8 cellular contexts compared by ENCODE assay signal in the genomic region with DNA sequence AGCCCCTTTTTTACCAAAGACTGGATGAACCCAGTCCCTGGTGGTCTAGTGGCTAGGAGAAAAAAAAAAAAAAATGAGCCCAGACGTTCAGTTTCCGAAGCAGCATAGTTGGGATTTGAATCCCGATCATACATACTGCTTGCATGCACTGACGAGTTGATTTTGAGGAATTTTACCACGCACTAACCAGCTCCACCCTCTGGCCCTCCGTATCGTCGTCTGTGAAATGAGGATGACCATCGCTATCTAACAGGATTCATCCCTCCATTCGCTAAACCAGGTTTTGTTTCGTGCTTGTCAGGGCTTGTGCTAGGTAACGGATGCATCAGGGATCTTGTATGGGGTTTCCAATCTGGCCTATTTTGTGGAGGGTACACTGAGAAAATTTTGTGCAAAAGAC. TPM values are rescaled to one million over a fixed set of nuclear protein-coding genes. Genes with fewer than 3 reads are reported as not detected.
DNase-seq lines count a peak whose midpoint lies in the region; ATAC-seq and TF ChIP-seq lines count a peak whose summit lies in the region.

No MANE protein-coding gene starts in this region.

- H3K36me3 ChIP-seq in BE2C (peaks cover 24% of the 10 kb centered on the region), adrenal gland (replicated peaks in 1 of 2) (peaks cover 0 to 29% of the 10 kb centered on the region in 2 donors)

- peaks cover 41% of the 10 kb centered on the region for H3K36me3 Mint-ChIP-seq in stimulated activated effector memory CD8-positive, alpha-beta T cell treated with anti-CD3 and anti-CD28 coated beads, Interleukin-12 subunit alpha, Interleukin-12 subunit beta, amount 100 ng/mL, for 72 hours

- peak overlapping the region; percentile 85 for H3K4me3 Mint-ChIP-seq in stimulated activated effector memory CD8-positive, alpha-beta T cell treated with anti-CD3 and anti-CD28 coated beads, Interleukin-12 subunit alpha, Interleukin-12 subunit beta, amount 100 ng/mL, for 72 hours

- H3K27ac Mint-ChIP-seq in stimulated activated effector memory CD8-positive, alpha-beta T cell treated with anti-CD3 and anti-CD28 coated beads, Interleukin-12 subunit alpha, Interleukin-12 subunit beta, amount 100 ng/mL, for 72 hours, result peak overlapping the region; percentile 96

- H3K27me3 ChIP-seq in BE2C (no peaks in the 10 kb centered on the region), HL-60 (ENCODE audit: insufficient read depth, poor library complexity, severe bottlenecking) (no peaks in the 10 kb centered on the region), adrenal gland (no peaks in the 10 kb centered on the region)

- H3K9me3 ChIP-seq in BE2C, result no peaks in the 10 kb centered on the region
- no peaks in the 10 kb centered on the region for H3K9me3 ChIP-seq in adrenal gland (replicated peaks in 1 of 3)
- H3K9me3 ChIP-seq in iPS-18c (ENCODE audit: control insufficient read depth, insufficient read depth, low read length), result no peaks in the 10 kb centered on the region

- no peak for ATAC-seq in stimulated activated effector memory CD8-positive, alpha-beta T cell treated with anti-CD3 and anti-CD28 coated beads, Interleukin-12 subunit alpha, Interleukin-12 subunit beta, amount 100 ng/mL, for 72 hours
- ATAC-seq in omental fat pad (ENCODE audit: low FRiP score) (no peak), left colon (no peak)

- no peak for TF ChIP-seq CTCF in BE2C (IDR thresholded peaks at IDR 0.05; ENCODE audit: low read depth, low read length)
- TF ChIP-seq CTCF in HL-60 (IDR thresholded peaks at IDR 0.05; ENCODE audit: insufficient read depth, low read length), result no peak
- no peak for TF ChIP-seq CTCF in adrenal gland (IDR thresholded peaks at IDR 0.05)
- no peak for TF ChIP-seq CTCF in omental fat pad (IDR thresholded peaks at IDR 0.05)

- no peaks in the 10 kb centered on the region for H3K9me3 Mint-ChIP-seq in stimulated activated effector memory CD8-positive, alpha-beta T cell treated with anti-CD3 and anti-CD28 coated beads, Interleukin-12 subunit alpha, Interleukin-12 subunit beta, amount 100 ng/mL, for 72 hours

- WGBS in adrenal gland, 4 donors, result 4 to 6% (median 5%) methylated on average over 12 of the region's 12 CpGs

- H3K4me3 ChIP-seq in BE2C (ENCODE audit: low read depth, low read length), result peak overlapping the region; percentile 93
- peak overlapping the region; percentile 72 for H3K4me3 ChIP-seq in HL-60 (replicated peaks; ENCODE audit: insufficient read depth, low read length)
- peak overlapping the region in 3 of 4 donors; percentile 29 to 98 (median 58) for H3K4me3 ChIP-seq in adrenal gland
- peak overlapping the region; percentile 83 for H3K4me3 ChIP-seq in iPS-18c (ENCODE audit: insufficient read depth, low read depth, low read length)

- H3K27ac ChIP-seq in HL-60 (replicated peaks), result peak overlapping the region; percentile 93
- H3K27ac ChIP-seq in adrenal gland, result peak overlapping the region; percentile 61 to 98 (median 97)

- intact Hi-C loops in adrenal gland (cut with DNase I) (no loop called here), left colon (cut with DNase I, micrococcal nuclease) (no loop called here)

- no peak for TF ChIP-seq POLR2A in adrenal gland (IDR thresholded peaks at IDR 0.05)

- DNase-seq in BE2C (no peak), HL-60 (ENCODE audit: low read depth in 1 of 2, low spot score in 1 of 2) (no peak), adrenal gland (peak in 1 of 7 donors; percentile 35), omental fat pad (ENCODE audit: low spot score) (no peak), left colon (no peak)
- no peak for DNase-seq in stimulated activated effector memory CD8-positive, alpha-beta T cell treated with anti-CD3 and anti-CD28 coated beads, Interleukin-12 subunit alpha, Interleukin-12 subunit beta, amount 100 ng/mL, for 72 hours (ENCODE audit: low spot score in 2 of 2)
- no peak for DNase-seq in NK-92 treated with Interleukin-12 subunit alpha and Interleukin-12 subunit beta, amount 100 ng/mL, for 24 hours (lab: John Stamatoyannopoulos, UW)

- H3K4me1 Mint-ChIP-seq in stimulated activated effector memory CD8-positive, alpha-beta T cell treated with anti-CD3 and anti-CD28 coated beads, Interleukin-12 subunit alpha, Interleukin-12 subunit beta, amount 100 ng/mL, for 72 hours, result peaks cover 12% of the 10 kb centered on the region

- peaks cover 2% of the 10 kb centered on the region; the same call in 1 of the 2 replicates for H3K4me1 ChIP-seq in BE2C
- H3K4me1 ChIP-seq in adrenal gland (replicated peaks in 1 of 2), result peaks cover 0 to 16% of the 10 kb centered on the region in 2 donors

RNA-seq across cellular contexts. Expression of a gene that starts 0.8 kb away (rescaled TPM):
- 101 TPM for polyA plus RNA-seq in BE2C (2012; ENCODE audit: insufficient read depth, insufficient read length, low read depth)
- 100 to 1,000 TPM in 2 of 8 donors, 10 to 100 TPM in 6; 47.2 to 129 (median 70.4) TPM for total RNA-seq in adrenal gland
- 100 to 1,000 TPM in 2 of 3 donors, 10 to 100 TPM in 1; 84.7 to 146 (median 134) TPM for polyA plus RNA-seq in adrenal gland
- 10 to 100 TPM; 25.8 to 38.0 (median 34.4) TPM for total RNA-seq in omental fat pad
- 10 to 100 TPM; 33.0 to 36.6 TPM for total RNA-seq in left colon

RNA-seq across cellular contexts. Expression of a gene that starts 33.7 kb away (rescaled TPM):
- polyA plus RNA-seq in BE2C (2012; ENCODE audit: insufficient read depth, insufficient read length, low read depth), result not detected
- not detected for total RNA-seq in adrenal gland
- polyA plus RNA-seq in adrenal gland, result not detected
- total RNA-seq in omental fat pad, result not detected
- total RNA-seq in left colon, result not detected

RNA-seq across cellular contexts. Expression of a gene that starts 51.7 kb away (rescaled TPM):
- polyA plus RNA-seq in BE2C (2012; ENCODE audit: insufficient read depth, insufficient read length, low read depth), result 4.9 TPM
- 10 to 100 TPM; 26.0 to 72.6 (median 47.1) TPM for total RNA-seq in adrenal gland
- polyA plus RNA-seq in adrenal gland, result 100 to 1,000 TPM in 1 of 3 donors, 10 to 100 TPM in 2; 40.4 to 139 (median 91.1) TPM
- total RNA-seq in omental fat pad, result 10 to 100 TPM in 3 of 4 donors, 1 to 10 TPM in 1; 4.4 to 33.6 (median 18.3) TPM
- total RNA-seq in left colon, result 1 to 10 TPM; 3.4 to 4.3 TPM

RNA-seq across cellular contexts. Expression of a gene that starts 59.8 kb away (rescaled TPM):
- not detected for polyA plus RNA-seq in BE2C (2012; ENCODE audit: insufficient read depth, insufficient read length, low read depth)
- total RNA-seq in adrenal gland (not detected), omental fat pad (under 1 TPM in 1 of 4 donors, not detected in 3; 0.96 TPM), left colon (under 1 TPM; 0.31 to 0.39 TPM)
- polyA plus RNA-seq in adrenal gland, result under 1 TPM in 1 of 3 donors, not detected in 2; 0.07 TPM
